Comparison of ENCODE assay signal across 22 cellular contexts in the genomic region with DNA sequence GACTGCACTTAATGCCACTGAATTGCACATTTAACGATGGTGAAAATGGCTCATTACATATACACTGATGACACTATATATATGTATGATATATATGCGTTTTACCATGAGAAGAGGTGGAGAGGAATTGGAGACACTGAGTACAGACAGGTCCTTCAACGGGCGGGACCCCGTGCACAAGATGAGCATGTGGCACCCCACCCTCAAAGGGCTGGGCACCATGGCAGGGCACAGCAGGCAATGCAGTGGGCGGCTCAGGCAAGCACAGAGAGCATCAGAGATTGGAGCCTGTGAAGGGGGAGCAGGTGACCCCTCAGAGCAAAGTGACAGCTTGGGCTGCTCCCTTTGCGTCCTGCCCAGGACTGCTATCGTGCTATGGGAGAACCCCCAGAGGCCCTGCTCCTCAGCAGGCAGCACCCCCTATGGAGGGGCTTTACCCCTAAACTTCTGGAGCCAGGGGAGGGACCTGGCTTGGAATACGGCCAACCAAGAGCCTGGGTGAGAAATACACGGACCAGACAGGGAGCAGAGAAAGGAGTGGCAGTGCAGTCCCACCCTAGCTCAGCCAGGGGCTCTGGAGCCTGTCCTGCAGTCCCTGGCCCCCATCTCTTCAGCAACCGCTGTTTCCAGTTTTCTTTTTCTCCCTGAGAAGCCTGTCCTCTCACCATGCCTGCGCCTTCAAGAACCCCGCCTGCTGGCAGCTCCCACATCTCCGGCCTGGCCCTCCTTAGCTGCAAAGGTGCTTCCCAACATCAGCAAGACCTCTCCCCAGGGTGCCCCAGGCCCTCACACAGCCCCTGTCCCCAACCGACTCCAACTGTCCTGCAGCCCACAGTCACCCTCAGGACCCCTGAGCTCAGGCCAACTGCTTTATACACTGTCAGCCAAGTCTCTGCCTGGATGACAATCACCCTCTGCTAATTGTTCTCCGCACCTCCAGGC. TPM values are rescaled to one million over a fixed set of nuclear protein-coding genes. Genes with fewer than 3 reads are reported as not detected.
A peak's percentile ranks its signal among the peaks of the same experiment; 100 is the strongest.
DNase-seq lines count a peak whose midpoint lies in the region; ATAC-seq and TF ChIP-seq lines count a peak whose summit lies in the region.
"Had no signal": no experiment of that assay in that cellular context is flagged by ENCODE, and none has a peak within 500 bp of the region (broad histone marks: within the 10 kb centered on the region; RNA-seq: fewer than 3 reads in every experiment).

No MANE protein-coding gene starts in this region.

- no peaks in the 10 kb centered on the region for H3F3A ChIP-seq in GM23248 (ENCODE audit: insufficient read depth)

- H2AFZ ChIP-seq in GM23248 = no peak overlapping the region
- H2AFZ ChIP-seq: GM23338, hepatocyte had no signal

- POLR2A ChIA-PET in Caco-2 (lab: Charles Lee) = no interaction called here

- CTCF ChIA-PET in Caco-2 (lab: Charles Lee) = interaction anchor here (0.5 kb wide), 1 partner anchor 11 kb away, joined by 4 read pairs; a partner anchor contains a TSS

- H3K27ac Mint-ChIP-seq in Caco-2 (ENCODE audit: unreplicated experiment) = peak overlapping the region; percentile 59
- peak overlapping the region; percentile 29 for H3K27ac Mint-ChIP-seq in T-helper 17 cell
- H3K27ac Mint-ChIP-seq: activated T-cell treated with anti-CD3 and anti-CD28 coated beads, Interleukin-2, amount 50 U/mL, for 72 hours; stimulated activated memory B cell treated with anti-CD40 and anti-IgM and Interleukin-4, amounts not matched to agents 10 μg/mL and 1 μg/mL and 100 μg/mL, for 72 hours; T-cell had no signal

- H3K9ac ChIP-seq in mucosa of rectum (ENCODE audit: low read depth in 1 of 2, low read length in 2 of 2) (peak overlapping the region in 1 of 2 donors; percentile 80), GM23248 (no peak overlapping the region)

- H3K36me3 Mint-ChIP-seq in Caco-2 (ENCODE audit: insufficient read depth, unreplicated experiment) = peaks cover 43% of the 10 kb centered on the region
- no peaks in the 10 kb centered on the region for H3K36me3 Mint-ChIP-seq in T-helper 17 cell (ENCODE audit: low read depth)

- H3K27me3 ChIP-seq in Caco-2 (replicated peaks; ENCODE audit: control insufficient read depth, insufficient read depth, low read length) = no peaks in the 10 kb centered on the region
- H3K27me3 ChIP-seq in mucosa of rectum (ENCODE audit: control insufficient read depth in 2 of 2, insufficient read depth in 2 of 2, low read length in 2 of 2) = no peaks in the 10 kb centered on the region
- H3K27me3 ChIP-seq in GM23248 (replicated peaks; ENCODE audit: insufficient read depth) = no peaks in the 10 kb centered on the region
- no peaks in the 10 kb centered on the region for H3K27me3 ChIP-seq in upper lobe of left lung
- H3K27me3 ChIP-seq: hepatocyte, testis had no signal

- no peak for TF ChIP-seq POLR2A in upper lobe of left lung (IDR thresholded peaks at IDR 0.05)

- intact Hi-C loops in Caco-2 (cut with micrococcal nuclease; ENCODE audit: unreplicated experiment) = no loop called here

- no peak overlapping the region for H3K4me2 ChIP-seq in GM23248 (ENCODE audit: unreplicated experiment)
- H3K4me2 ChIP-seq: GM23338, hepatocyte, smooth muscle cell had no signal

- H3K4me3 ChIP-seq in Caco-2 (ENCODE audit: low read depth, low read length) (no peak overlapping the region), mucosa of rectum (ENCODE audit: low read length in 2 of 2) (no peak overlapping the region), GM23248 (no peak overlapping the region), upper lobe of left lung (no peak overlapping the region)
- H3K4me3 ChIP-seq: GM23338, hepatocyte, smooth muscle cell, testis had no signal

- no peaks in the 10 kb centered on the region for H3K4me1 ChIP-seq in Caco-2
- H3K4me1 ChIP-seq in mucosa of rectum (ENCODE audit: control insufficient read depth in 2 of 2, insufficient read depth in 2 of 2, low read length in 2 of 2) = peaks cover 20 to 38% of the 10 kb centered on the region in 2 donors
- H3K4me1 ChIP-seq in GM23248 (ENCODE audit: insufficient read depth) = no peaks in the 10 kb centered on the region
- H3K4me1 ChIP-seq in upper lobe of left lung = peaks cover 0 to 3% (median 1%) of the 10 kb centered on the region in 4 donors

- 80 to 85% methylated on average over 6 to 14 of the region's 16 CpGs for WGBS in GM23248 (ENCODE audit: low coverage in 1 of 2, low lambda C conversion rate in 2 of 2, missing lambda C conversion rate in 2 of 2), 2 experiments
- 85 to 100% methylated on average over 7 to 16 of the region's 16 CpGs for WGBS in upper lobe of left lung, 2 donors

- TF ChIP-seq CTCF in Caco-2 (IDR thresholded peaks at IDR 0.05; ENCODE audit: insufficient read depth in 1 of 2, low read depth in 1 of 2, low read length in 1 of 2, severe bottlenecking in 1 of 2, unreplicated experiment in 1 of 2) (no peak), upper lobe of left lung (IDR thresholded peaks at IDR 0.05) (no peak)

- H3K9me2 ChIP-seq in GM23248 (ENCODE audit: insufficient read depth) = no peaks in the 10 kb centered on the region

- H3K79me2 ChIP-seq in GM23248 (ENCODE audit: insufficient read depth) = no peaks in the 10 kb centered on the region
- H3K79me2 ChIP-seq: hepatocyte had no signal

- BruUV-seq in Caco-2 (replicated peaks; lab: Mats Ljungman, UMichigan) = no TSS peak

- ATAC-seq in T-helper 17 cell = no peak
- ATAC-seq in upper lobe of left lung (ENCODE audit: low FRiP score in 2 of 2) = no peak
- ATAC-seq: activated T-cell treated with anti-CD3 and anti-CD28 coated beads, Interleukin-2, amount 50 U/mL, for 72 hours; GM23338; stimulated activated memory B cell treated with anti-CD40 and anti-IgM and Interleukin-4, amounts not matched to agents 10 μg/mL and 1 μg/mL and 100 μg/mL, for 72 hours; T-cell had no signal

- DNase-seq in Caco-2 (no peak), T-helper 17 cell (no peak), GM23248 (no peak), upper lobe of left lung (no peak), NCI-H2107 treated with DMSO at 0.1 percent for 48 hours (lab: John Stamatoyannopoulos, UW; ENCODE audit: unreplicated experiment) (no peak)
- DNase-seq: activated naive CD4-positive, alpha-beta T cell treated with anti-CD3 and anti-CD28 coated beads, Interleukin-2, amount 50 U/mL, for 16 hours; activated T-cell treated with anti-CD3 and anti-CD28 coated beads, Interleukin-2, amount 50 U/mL, for 72 hours; C1 segment of cervical spinal cord; NCI-H1048; NCI-H1930; NCI-H226; NCI-H774; T-cell; testis had no signal

- H3K4me3 Mint-ChIP-seq in Caco-2 (ENCODE audit: unreplicated experiment) = no peak overlapping the region
- H3K4me3 Mint-ChIP-seq in T-helper 17 cell = no peak overlapping the region
- H3K4me3 Mint-ChIP-seq: activated T-cell treated with anti-CD3 and anti-CD28 coated beads, Interleukin-2, amount 50 U/mL, for 72 hours; GM23338; stimulated activated memory B cell treated with anti-CD40 and anti-IgM and Interleukin-4, amounts not matched to agents 10 μg/mL and 1 μg/mL and 100 μg/mL, for 72 hours; T-cell had no signal

- no peaks in the 10 kb centered on the region for H4K20me1 ChIP-seq in GM23248 (ENCODE audit: insufficient read depth)

- H3K9me3 ChIP-seq in Caco-2 (no peaks in the 10 kb centered on the region), T-helper 17 cell (ENCODE audit: control insufficient read depth, low read length, poor library complexity, severe bottlenecking) (no peaks in the 10 kb centered on the region), mucosa of rectum (ENCODE audit: control insufficient read depth in 2 of 2, low read length in 2 of 2) (no peaks in the 10 kb centered on the region), GM23248 (ENCODE audit: low read depth) (no peaks in the 10 kb centered on the region), upper lobe of left lung (no peaks in the 10 kb centered on the region)
- H3K9me3 ChIP-seq: testis had no signal

- H3K27me3 Mint-ChIP-seq in Caco-2 (ENCODE audit: insufficient read depth, unreplicated experiment) (no peaks in the 10 kb centered on the region), T-helper 17 cell (no peaks in the 10 kb centered on the region)
- H3K27me3 Mint-ChIP-seq: stimulated activated memory B cell treated with anti-CD40 and anti-IgM and Interleukin-4, amounts not matched to agents 10 μg/mL and 1 μg/mL and 100 μg/mL, for 72 hours had no signal

- H3K36me3 ChIP-seq in Caco-2 (ENCODE audit: control insufficient read depth, insufficient read depth, low read length) (no peaks in the 10 kb centered on the region), mucosa of rectum (ENCODE audit: control insufficient read depth in 2 of 2, insufficient read depth in 2 of 2, low read length in 2 of 2) (peaks cover 3 to 5% of the 10 kb centered on the region in 2 donors), GM23248 (ENCODE audit: low read depth) (no peaks in the 10 kb centered on the region), upper lobe of left lung (peaks cover 0 to 42% (median 15%) of the 10 kb centered on the region in 4 donors)

- in situ Hi-C loops in GM23248 (cut with MboI) = no loop called here

- H3K9me3 Mint-ChIP-seq in Caco-2 (ENCODE audit: unreplicated experiment) = no peaks in the 10 kb centered on the region
- H3K9me3 Mint-ChIP-seq: activated T-cell treated with anti-CD3 and anti-CD28 coated beads, Interleukin-2, amount 50 U/mL, for 72 hours; stimulated activated memory B cell treated with anti-CD40 and anti-IgM and Interleukin-4, amounts not matched to agents 10 μg/mL and 1 μg/mL and 100 μg/mL, for 72 hours; T-cell had no signal

- TF ChIP-seq EP300 in upper lobe of left lung (IDR thresholded peaks at IDR 0.05) = no peak

- H3K27ac ChIP-seq in mucosa of rectum (ENCODE audit: low read depth in 2 of 2, low read length in 2 of 2) = peak overlapping the region; percentile 61 to 95
- no peak overlapping the region for H3K27ac ChIP-seq in GM23248
- H3K27ac ChIP-seq in upper lobe of left lung = no peak overlapping the region
- H3K27ac ChIP-seq: hepatocyte, testis had no signal

- H3K4me1 Mint-ChIP-seq in Caco-2 (ENCODE audit: low read depth, unreplicated experiment) (no peaks in the 10 kb centered on the region), T-helper 17 cell (no peaks in the 10 kb centered on the region)
- H3K4me1 Mint-ChIP-seq: stimulated activated memory B cell treated with anti-CD40 and anti-IgM and Interleukin-4, amounts not matched to agents 10 μg/mL and 1 μg/mL and 100 μg/mL, for 72 hours had no signal

RNA-seq across cellular contexts. Expression of a gene that starts 10.5 kb away (rescaled TPM):
- total RNA-seq in Caco-2 (2022) (8.8 and 11.2 TPM in 2 replicates), T-helper 17 cell (1 to 10 TPM; 3.4 to 4.4 TPM), upper lobe of left lung (1 to 10 TPM; 3.9 to 8.1 (median 6.1) TPM)
- total RNA-seq in GM23248 (2014; rRNA removed; shearing (Covaris generic)) = 11.7 and 12.5 TPM in 2 replicates
- 1.8 and 1.9 TPM in 2 replicates for polyA plus RNA-seq in GM23248 (2016; fragmentation: Nextera tagmentation; extraction: Ambion mirVana)

RNA-seq across cellular contexts. Expression of a gene that starts 24.6 kb away (rescaled TPM):
- total RNA-seq in Caco-2 (2022) (not detected in 2 replicates), T-helper 17 cell (under 1 TPM in 1 of 2 donors, not detected in 1; 0.72 TPM), upper lobe of left lung (1 to 10 TPM in 1 of 6 donors, under 1 TPM in 1, not detected in 4; 0.47 to 5.2 TPM)
- not detected in 2 replicates for total RNA-seq in GM23248 (2014; rRNA removed; shearing (Covaris generic))
- not detected in 2 replicates for polyA plus RNA-seq in GM23248 (2016; fragmentation: Nextera tagmentation; extraction: Ambion mirVana)
- total RNA-seq: LHCN-M2 had no signal

RNA-seq across cellular contexts. Expression of a gene that starts 26.0 kb away (rescaled TPM):
- 232 and 234 TPM in 2 replicates for total RNA-seq in Caco-2 (2022)
- 100 to 1,000 TPM; 101 TPM for total RNA-seq in T-helper 17 cell
- 180 and 187 TPM in 2 replicates for total RNA-seq in GM23248 (2014; rRNA removed; shearing (Covaris generic))
- 317 and 326 TPM in 2 replicates for polyA plus RNA-seq in GM23248 (2016; fragmentation: Nextera tagmentation; extraction: Ambion mirVana)
- 100 to 1,000 TPM; 110 to 236 (median 132) TPM for total RNA-seq in upper lobe of left lung

RNA-seq across cellular contexts. Expression of a gene that starts 26.5 kb away (rescaled TPM):
- total RNA-seq in Caco-2 (2022) (4.3 and 4.5 TPM in 2 replicates), T-helper 17 cell (10 to 100 TPM; 14.7 to 17.7 TPM), upper lobe of left lung (10 to 100 TPM in 5 of 6 donors, 1 to 10 TPM in 1; 9.8 to 28.1 (median 17.9) TPM)
- total RNA-seq in GM23248 (2014; rRNA removed; shearing (Covaris generic)) = 24.4 and 24.9 TPM in 2 replicates
- polyA plus RNA-seq in GM23248 (2016; fragmentation: Nextera tagmentation; extraction: Ambion mirVana) = 9.5 and 9.8 TPM in 2 replicates

RNA-seq across cellular contexts. Expression of a gene that starts 51.2 kb away (rescaled TPM):
- total RNA-seq in Caco-2 (2022) (9.0 and 12.0 TPM in 2 replicates), T-helper 17 cell (not detected), upper lobe of left lung (under 1 TPM in 3 of 6 donors, not detected in 3; 0.14 to 0.44 (median 0.27) TPM)
- total RNA-seq in GM23248 (2014; rRNA removed; shearing (Covaris generic)) = not detected in 2 replicates
- polyA plus RNA-seq in GM23248 (2016; fragmentation: Nextera tagmentation; extraction: Ambion mirVana) = not detected in 2 replicates
- total RNA-seq: activated T-cell treated with anti-CD3 and anti-CD28 coated beads, Interleukin-2, amount 50 U/mL, for 72 hours; aorta; LHCN-M2; posterior vena cava had no signal
- polyA plus RNA-seq: aorta had no signal

Comparison
In these comparisons a context has a peak if more than half of its experiments do, and no peak if none do; other contexts are left out.
1. H3K27ac ChIP-seq: peak in mucosa of rectum (2 of 2); none in GM23248 (single experiment) and upper lobe of left lung (0 of 4).